In the genomic region with DNA sequence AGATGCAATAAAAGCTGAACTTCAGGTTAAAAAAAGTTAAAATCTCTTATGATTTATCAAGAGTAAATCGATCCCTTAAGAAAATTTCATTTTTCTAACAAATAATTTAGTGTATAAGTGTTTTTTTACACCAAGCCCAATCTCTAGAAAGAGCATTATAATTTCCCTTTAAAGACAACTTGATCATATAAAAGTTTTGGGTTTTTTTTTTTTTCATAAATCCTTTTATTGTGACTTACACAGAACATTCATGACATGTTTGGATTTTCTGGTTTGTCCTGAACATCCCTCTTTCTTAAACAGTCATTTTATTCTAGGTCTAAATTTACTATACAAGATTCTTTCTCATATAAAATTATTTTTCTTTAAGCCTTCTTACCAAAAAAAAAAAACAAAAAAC, we compare ENCODE assay signal across 22 cellular contexts.
"Had no signal": no experiment of that assay in that cellular context is flagged by ENCODE, and none has a peak within 500 bp of the region (broad histone marks: within the 10 kb centered on the region; RNA-seq: fewer than 3 reads in every experiment).

No MANE protein-coding gene starts in this region.

- H3K9ac ChIP-seq: SK-N-SH had no signal

- DNase-seq: KBM-7, MV-4-11, NCI-H1048, NCI-H1105, NCI-H1417, NCI-H1436 treated with DMSO at 0.1 percent for 48 hours, NCI-H1694 treated with DMSO at 0.1 percent for 48 hours, NCI-H1930, NCI-H2081, NCI-H2107, NCI-H2227 treated with DMSO at 0.1 percent for 48 hours, NCI-H524, NCI-H69, NCI-H774, PC-9, SHP77, SK-N-SH, SW 1271, T-cell had no signal

- H3K9me2 ChIP-seq: SK-N-SH had no signal

- H3K4me3 ChIP-seq: PC-9 had no signal

- FAIRE-seq: HTR-8/SVneo had no signal

- H3K4me2 ChIP-seq: PC-9, SK-N-SH had no signal

- H3K27ac ChIP-seq: HL-60, PC-9, RWPE1 had no signal

- H2AFZ ChIP-seq: PC-9 had no signal

- ATAC-seq: T-cell had no signal
